In the genomic region with DNA sequence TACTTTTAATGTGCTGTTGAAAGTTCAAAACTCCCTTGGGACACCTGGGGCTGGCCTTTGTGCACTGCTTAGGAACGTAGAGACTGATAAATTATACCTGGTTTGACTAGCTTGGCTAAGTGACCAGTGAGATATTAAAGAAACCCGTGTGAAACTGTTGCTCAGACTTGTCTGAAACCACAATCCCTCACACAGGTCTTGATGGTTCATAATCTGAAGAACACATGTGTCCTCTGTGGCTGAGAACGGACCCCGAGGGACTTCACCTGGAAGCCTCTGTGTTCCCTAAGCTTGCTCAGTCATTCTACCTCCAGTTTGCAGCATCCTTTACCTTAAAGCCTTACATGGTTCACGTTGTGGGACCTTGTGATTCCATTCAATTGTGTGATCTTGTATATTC, we compare ENCODE assay signal across 24 cellular contexts.
"Had no signal": no experiment of that assay in that cellular context is flagged by ENCODE, and none has a peak within 500 bp of the region (broad histone marks: within the 10 kb centered on the region; RNA-seq: fewer than 3 reads in every experiment).

No MANE protein-coding gene starts in this region.

- DNase-seq: activated CD4-positive, alpha-beta T cell treated with anti-CD3 and anti-CD28 coated beads for 36 hours; activated CD4-positive, alpha-beta T cell treated with anti-CD3 and anti-CD28 coated beads, Interleukin-2, amount 50 U/mL, for 4 hours; activated CD8-positive, alpha-beta memory T cell treated with anti-CD3 and anti-CD28 coated beads for 24 hours; activated CD8-positive, alpha-beta memory T cell treated with anti-CD3 and anti-CD28 coated beads, Interleukin-2, amount 50 U/mL, for 4 hours; activated naive CD4-positive, alpha-beta T cell treated with Interleukin-2 at 50 U/mL for 16 hours; activated naive CD8-positive, alpha-beta T cell treated with anti-CD3 and anti-CD28 coated beads for 36 hours; activated T-cell treated with anti-CD3 and anti-CD28 coated beads, Interleukin-2, amount 50 U/mL, for 24 hours; cerebellar nuclear complex; cortex of kidney; endodermal cell; head of caudate nucleus; hypothalamus; left ventricle myocardium superior; pancreas; psoas muscle; stimulated activated CD4-positive, alpha-beta T cell treated with anti-CD3 and anti-CD28 coated beads, Interleukin-4, amount 100 ng/mL, for 24 hours; stimulated activated naive CD8-positive, alpha-beta T cell treated with anti-CD3 and anti-CD28 coated beads, Interleukin-15, Interleukin-2, amounts not matched to agents 100 U/mL and 50 U/mL, for 24 hours; T1000; upper lobe of left lung had no signal

- H3K27me3 ChIP-seq: gastroesophageal sphincter, pancreas, right atrium auricular region, upper lobe of left lung had no signal

- H3K36me3 ChIP-seq: gastroesophageal sphincter, pancreas, right atrium auricular region, upper lobe of left lung had no signal

- H3K4me1 ChIP-seq: gastroesophageal sphincter, pancreas, psoas muscle, right atrium auricular region, upper lobe of left lung had no signal

- H3K4me3 ChIP-seq: gastroesophageal sphincter, pancreas, psoas muscle, right atrium auricular region, upper lobe of left lung had no signal

- ATAC-seq: activated CD4-positive, alpha-beta T cell treated with anti-CD3 and anti-CD28 coated beads for 36 hours; gastroesophageal sphincter; left ventricle myocardium superior; natural killer cell treated with Interleukin-12 subunit alpha and Interleukin-12 subunit beta and Interleukin-15 and Interleukin-18, amount 100 ng/mL, for 72 hours; pancreas; psoas muscle; stimulated activated naive CD8-positive, alpha-beta T cell treated with anti-CD3 and anti-CD28 coated beads, Interleukin-15, Interleukin-2, amounts not matched to agents 100 U/mL and 50 U/mL, for 24 hours; WTC11 had no signal

- H3K27ac ChIP-seq: epithelial cell of prostate, gastroesophageal sphincter, pancreas, psoas muscle, right atrium auricular region, upper lobe of left lung had no signal

- H3K9me3 ChIP-seq: gastroesophageal sphincter, pancreas, psoas muscle, right atrium auricular region, upper lobe of left lung had no signal
